ENCODE assay signal across 28 cellular contexts in the genomic region with DNA sequence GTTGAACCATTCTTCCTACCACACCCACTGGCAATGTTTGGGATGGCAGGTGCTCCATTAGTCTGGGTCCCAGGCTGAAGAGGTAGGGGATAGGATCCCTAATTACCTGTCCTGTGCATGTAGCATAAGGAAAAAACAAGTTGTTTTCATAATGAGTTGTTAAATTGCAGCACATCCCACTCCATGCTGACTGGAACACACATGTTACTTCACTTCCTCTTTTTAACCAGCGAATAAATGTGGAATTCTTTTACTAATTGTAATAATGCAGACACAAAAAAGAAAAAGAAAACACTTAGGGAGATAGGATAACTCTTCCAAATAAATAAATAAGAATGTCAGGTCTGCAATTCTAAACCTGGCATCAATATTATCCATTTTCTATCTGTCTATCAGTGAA. TPM values are rescaled to one million over a fixed set of nuclear protein-coding genes. Genes with fewer than 3 reads are reported as not detected.
"Had no signal": no experiment of that assay in that cellular context is flagged by ENCODE, and none has a peak within 500 bp of the region (broad histone marks: within the 10 kb centered on the region; RNA-seq: fewer than 3 reads in every experiment).

No MANE protein-coding gene starts in this region.

- ATAC-seq: Panc1, PC-3, SK-N-SH treated with all-trans-retinoic acid at 6 μM for 48 hours, T-cell had no signal

- H3K27me3 Mint-ChIP-seq: T-cell had no signal

- DNase-seq: Karpas-422, KG1, MM.1S, NCI-H1092, NCI-H1105 treated with DMSO at 0.1 percent for 48 hours, NCI-H1417 treated with DMSO at 0.1 percent for 48 hours, NCI-H187, NCI-H2029, NCI-H2081 treated with DMSO at 0.1 percent for 48 hours, NCI-H2171, NCI-H226, NCI-H446, NCI-H510A, NCI-H524 treated with DMSO at 0.1 percent for 48 hours, NCI-H69, NCI-H774, PC-3, SHP77 treated with DMSO at 0.1 percent for 48 hours, SJCRH30, SW 1271, T-cell had no signal

- H3K27ac Mint-ChIP-seq: T-cell; T-helper 1 cell treated with Interleukin-12 subunit alpha and Interleukin-12 subunit beta and Interleukin-4 antibody, amounts not matched to agents 30 μg/mL and 1 μg/mL, for 36 hours had no signal

- H3K9me3 Mint-ChIP-seq: T-helper 1 cell treated with Interleukin-12 subunit alpha and Interleukin-12 subunit beta and Interleukin-4 antibody, amounts not matched to agents 30 μg/mL and 1 μg/mL, for 36 hours had no signal

- H3K4me3 ChIP-seq: SJCRH30 had no signal

- H3K36me3 ChIP-seq: SJCRH30 had no signal

- H3K36me3 Mint-ChIP-seq: T-cell had no signal

- H3K27ac ChIP-seq: RWPE1, SJCRH30 had no signal

- H3K27me3 ChIP-seq: SJCRH30 had no signal

- H3K4me3 Mint-ChIP-seq: T-cell; T-helper 1 cell treated with Interleukin-12 subunit alpha and Interleukin-12 subunit beta and Interleukin-4 antibody, amounts not matched to agents 30 μg/mL and 1 μg/mL, for 36 hours had no signal

- H3K4me1 Mint-ChIP-seq: T-cell had no signal

- H3K9me3 ChIP-seq: SJCRH30 had no signal

- H3K4me1 ChIP-seq: SJCRH30 had no signal

RNA-seq across cellular contexts. Expression of gene CBLN2, which starts 11.8 kb away (rescaled TPM):
- total RNA-seq: HT-29; M059J; PC-3; T-cell; T-helper 2 cell treated with Interferon-gamma antibody and Interleukin-4, amounts not matched to agents 100 ng/mL and 5 ng/mL, for 36 hours had no signal
